Comparison of ENCODE assay signal across 8 cellular contexts in genomic region chrX:53319614-53320542, GRCh38. TPM values are rescaled to one million over a fixed set of nuclear protein-coding genes. Genes with fewer than 3 reads are reported as not detected.
DNase-seq lines count a peak whose midpoint lies in the region; ATAC-seq and TF ChIP-seq lines count a peak whose summit lies in the region.

No MANE protein-coding gene starts in this region.

- H3K27ac ChIP-seq in HUES64 (ENCODE audit: low read depth, low read length) (no peak overlapping the region), duodenal mucosa (ENCODE audit: low read depth, low read length) (no peak overlapping the region)
- H3K27ac ChIP-seq in naive thymus-derived CD4-positive, alpha-beta T cell (ENCODE audit: low read depth, low read length): no peak overlapping the region

- peak overlapping the region; percentile 58 for H3K4me3 ChIP-seq in AG04449 (ENCODE audit: low read depth, low read length)
- H3K4me3 ChIP-seq in HUES64 (ENCODE audit: low read length): peak overlapping the region; percentile 61
- H3K4me3 ChIP-seq in duodenal mucosa (ENCODE audit: low read depth in 1 of 2, low read length in 2 of 2): peak overlapping the region; percentile 62 to 64
- H3K4me3 ChIP-seq in naive thymus-derived CD4-positive, alpha-beta T cell (ENCODE audit: low read length): peak overlapping the region; percentile 35

- CTCF ChIA-PET in AG04449 (lab: Yijun Ruan, JAX): interaction anchor here (0.7 to 10.4 kb wide), 9 partner anchors 10 to 162 kb away, joined by 3 to 86 read pairs (median 27); no protein-coding TSS in a partner anchor
- CTCF ChIA-PET in naive thymus-derived CD4-positive, alpha-beta T cell (lab: Charles Lee): interaction anchor here (0.5 to 3.4 kb wide), 3 partner anchors 125 to 352 kb away, joined by 3 to 16 read pairs (median 4); no protein-coding TSS in a partner anchor

- peaks cover 7% of the 10 kb centered on the region; the same call in 1 of the 2 replicates for H3K4me1 ChIP-seq in HUES64 (ENCODE audit: insufficient read depth, low read length)
- H3K4me1 ChIP-seq in duodenal mucosa (ENCODE audit: control insufficient read depth in 1 of 2, insufficient read depth in 2 of 2, low read length in 2 of 2): peaks cover 0 to 5% of the 10 kb centered on the region in 2 donors
- no peaks in the 10 kb centered on the region for H3K4me1 ChIP-seq in naive thymus-derived CD4-positive, alpha-beta T cell (ENCODE audit: control insufficient read depth in 2 of 2, insufficient read depth in 2 of 2, low read length in 2 of 2)

- H3K36me3 ChIP-seq in HUES64 (ENCODE audit: insufficient read depth, low read length) (no peaks in the 10 kb centered on the region), duodenal mucosa (ENCODE audit: control insufficient read depth in 1 of 2, insufficient read depth in 2 of 2, low read length in 2 of 2) (no peaks in the 10 kb centered on the region)
- H3K36me3 ChIP-seq in naive thymus-derived CD4-positive, alpha-beta T cell (ENCODE audit: control insufficient read depth in 2 of 3, insufficient read depth in 3 of 3, low read length in 3 of 3): no peaks in the 10 kb centered on the region

- 5% methylated on average over 26 of the region's 32 CpGs for WGBS in HUES64

- peaks cover 0 to 2% (median 0%) of the 10 kb centered on the region in 5 donors for H3K36me3 Mint-ChIP-seq in naive thymus-derived CD4-positive, alpha-beta T cell

- no peaks in the 10 kb centered on the region for H3K9me3 ChIP-seq in HUES64 (ENCODE audit: insufficient read depth, low read depth, low read length)
- no peaks in the 10 kb centered on the region for H3K9me3 ChIP-seq in duodenal mucosa (ENCODE audit: control insufficient read depth in 1 of 2, low read length in 2 of 2)
- H3K9me3 ChIP-seq in naive thymus-derived CD4-positive, alpha-beta T cell (ENCODE audit: control insufficient read depth in 2 of 3, low read length in 3 of 3): no peaks in the 10 kb centered on the region

- peaks cover 8 to 21% (median 13%) of the 10 kb centered on the region in 7 donors for H3K4me1 Mint-ChIP-seq in naive thymus-derived CD4-positive, alpha-beta T cell

- H3K9me3 Mint-ChIP-seq in naive thymus-derived CD4-positive, alpha-beta T cell: peaks cover 0 to 7% (median 0%) of the 10 kb centered on the region in 11 donors

- POLR2A ChIA-PET in AG04449 (lab: Yijun Ruan, JAX): no interaction called here
- POLR2A ChIA-PET in naive thymus-derived CD4-positive, alpha-beta T cell (lab: Charles Lee): interaction anchor here (1.4 kb wide), 1 partner anchor 104 kb away, joined by 3 read pairs; no protein-coding TSS in a partner anchor

- ATAC-seq in naive thymus-derived CD4-positive, alpha-beta T cell: no peak
- no peak for ATAC-seq in HG03108 (IDR thresholded peaks at IDR 0.05; ENCODE audit: unreplicated experiment)

- H3K4me3 Mint-ChIP-seq in naive thymus-derived CD4-positive, alpha-beta T cell: peak overlapping the region; percentile 70 to 89 (median 81)

- H3K9ac ChIP-seq in HUES64 (ENCODE audit: low read depth, low read length) (0 out of 2 replicates have a peak overlapping the region, but pooled peaks have one; percentile 26), duodenal mucosa (ENCODE audit: low read depth in 1 of 2, low read length in 2 of 2) (no peak overlapping the region)

- peaks cover 17 to 57% (median 44%) of the 10 kb centered on the region in 5 donors for H3K27me3 Mint-ChIP-seq in naive thymus-derived CD4-positive, alpha-beta T cell

- TF ChIP-seq CTCF in AG04449 (IDR thresholded peaks at IDR 0.05; ENCODE audit: insufficient read depth, low read length, missing control alignments): no peak

- intact Hi-C loops in naive thymus-derived CD4-positive, alpha-beta T cell (cut with micrococcal nuclease): no loop called here

- DNase-seq in AG04449 (ENCODE audit: low read depth, low spot score) (no peak), glomerular visceral epithelial cell (ENCODE audit: extremely low spot score) (no peak), OCI-M2 (lab: John Stamatoyannopoulos, UW; ENCODE audit: unreplicated experiment) (no peak), DMS153 treated with DMSO at 0.1 percent for 48 hours (lab: John Stamatoyannopoulos, UW; ENCODE audit: unreplicated experiment) (no peak)
- peak in 1 of 9 donors; percentile 5 for DNase-seq in naive thymus-derived CD4-positive, alpha-beta T cell

- no peak overlapping the region for H3K27ac Mint-ChIP-seq in naive thymus-derived CD4-positive, alpha-beta T cell

- H3K27me3 ChIP-seq in HUES64 (ENCODE audit: insufficient read depth, low read length) (peaks cover 59% of the 10 kb centered on the region), duodenal mucosa (ENCODE audit: control insufficient read depth in 1 of 2, insufficient read depth in 2 of 2, low read length in 2 of 2) (peaks cover 10 to 27% of the 10 kb centered on the region in 2 donors)
- H3K27me3 ChIP-seq in naive thymus-derived CD4-positive, alpha-beta T cell (ENCODE audit: control insufficient read depth in 2 of 2, insufficient read depth in 2 of 2, low read length in 2 of 2): peaks cover 0 to 11% of the 10 kb centered on the region in 2 donors

RNA-seq across cellular contexts. Expression of gene IQSEC2, which starts 38.5 kb away (rescaled TPM):
- polyA plus RNA-seq in HUES64 (2013, experiment 1 of 2): 11.6 TPM
- polyA plus RNA-seq in HUES64 (2013, experiment 2 of 2): 13.7 TPM
- 1 to 10 TPM in 2 of 5 experiments, under 1 TPM in 3; 0.46 to 9.1 (median 1.00) TPM for total RNA-seq in naive thymus-derived CD4-positive, alpha-beta T cell
- polyA plus RNA-seq in naive thymus-derived CD4-positive, alpha-beta T cell: under 1 TPM; 0.20 to 0.24 TPM
